ENCODE assay signal across 1 cellular context in the genomic region with DNA sequence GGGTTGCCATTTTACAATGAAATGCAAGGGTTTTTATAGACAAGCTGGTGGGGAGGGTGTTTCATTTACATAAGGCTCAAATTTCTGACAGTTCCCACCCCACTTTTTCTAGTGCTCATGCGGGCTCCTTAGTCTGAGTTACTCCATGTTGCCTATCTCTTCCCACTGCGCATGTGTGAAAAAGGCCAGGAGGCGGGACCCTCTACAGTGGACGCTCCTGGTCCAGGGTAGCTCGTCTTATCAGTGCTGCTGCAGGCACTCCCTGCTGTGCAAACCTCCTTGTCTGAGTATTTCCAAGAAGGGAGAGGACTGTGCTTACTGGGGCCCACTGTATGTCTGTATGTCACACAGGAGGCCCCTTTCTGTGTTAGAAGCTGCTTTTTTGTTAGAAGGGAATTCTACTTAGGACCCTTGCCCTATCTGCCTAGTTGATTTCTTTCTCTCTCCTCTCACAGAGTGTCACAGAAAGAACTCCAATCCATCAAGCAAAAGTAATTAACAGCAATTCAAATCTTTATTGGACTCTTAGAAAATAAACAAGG.
TF ChIP-seq lines count a peak whose summit lies in the region.

No MANE protein-coding gene starts in this region.

TF ChIP-seq in K562, 482 proteins besides CTCF, POLR2A, EP300 and RAD21 (continued from another document):
- TF ChIP-seq PKNOX1 (IDR thresholded peaks at IDR 0.05) (no peak), TAF9B (IDR thresholded peaks at IDR 0.05; ENCODE audit: partially characterized antibody) (no peak), BCLAF1 (IDR thresholded peaks at IDR 0.05; ENCODE audit: borderline replicate concordance in 1 of 2, control insufficient read depth in 1 of 2, low read depth in 2 of 2, low read length in 1 of 2) (no peak), ZBTB49 (CRISPR knock-in tag; IDR thresholded peaks at IDR 0.05; ENCODE audit: borderline replicate concordance) (no peak), RFX1 (IDR thresholded peaks at IDR 0.05) (no peak), NRF1 (conservative IDR thresholded peaks at IDR 0.05 in 1 of 2, IDR thresholded peaks at IDR 0.05 in 1 of 2) (peak; percentile 80 to 84)
- TF ChIP-seq, protein P1, sequence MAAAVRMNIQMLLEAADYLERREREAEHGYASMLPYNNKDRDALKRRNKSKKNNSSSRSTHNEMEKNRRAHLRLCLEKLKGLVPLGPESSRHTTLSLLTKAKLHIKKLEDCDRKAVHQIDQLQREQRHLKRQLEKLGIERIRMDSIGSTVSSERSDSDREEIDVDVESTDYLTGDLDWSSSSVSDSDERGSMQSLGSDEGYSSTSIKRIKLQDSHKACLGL (CRISPR knock-in tag; IDR thresholded peaks at IDR 0.05; ENCODE audit: borderline replicate concordance, poor library complexity, severe bottlenecking), result no peak
